In the genomic region with DNA sequence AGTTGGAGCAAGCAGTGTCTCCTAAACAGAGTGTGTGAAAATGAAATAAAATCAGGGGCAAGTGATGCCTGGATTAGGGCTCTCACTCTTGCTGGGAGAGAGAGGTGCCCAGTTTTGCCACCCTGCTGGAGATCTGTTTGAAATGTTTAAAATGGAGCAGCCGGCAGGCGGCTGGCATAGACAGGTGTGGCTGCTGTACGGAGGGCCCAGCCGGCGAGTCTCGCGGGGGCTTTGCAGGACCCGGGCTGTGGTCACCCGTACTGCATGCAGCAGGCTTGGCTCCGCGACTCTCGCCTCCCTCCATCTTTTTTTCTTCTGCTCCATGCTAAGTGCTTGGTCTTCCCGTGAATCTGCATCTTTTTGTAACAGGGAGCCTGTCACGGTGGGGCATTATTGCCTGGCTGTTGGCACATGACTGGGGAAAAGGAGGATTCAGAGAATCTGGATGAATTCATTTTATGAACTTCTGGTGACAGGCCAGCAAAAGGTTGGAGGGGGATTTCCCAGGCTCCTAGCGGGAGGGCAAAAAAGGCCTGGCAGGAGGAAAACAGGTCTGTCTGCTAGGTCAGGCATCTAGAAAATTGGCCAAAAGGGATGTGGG, we compare ENCODE assay signal across 8 cellular contexts. TPM values are rescaled to one million over a fixed set of nuclear protein-coding genes. Genes with fewer than 3 reads are reported as not detected.
A peak's percentile ranks its signal among the peaks of the same experiment; 100 is the strongest.
DNase-seq lines count a peak whose midpoint lies in the region; ATAC-seq and TF ChIP-seq lines count a peak whose summit lies in the region.

No MANE protein-coding gene starts in this region.

- H3K4me3 ChIP-seq in cardiac fibroblast (replicated peaks in 1 of 2; ENCODE audit: low read depth in 2 of 2, low read length in 2 of 2): peak overlapping the region; percentile 71 to 73
- H3K4me3 ChIP-seq in right lobe of liver: peak overlapping the region; percentile 67 to 79 (median 77)
- peak overlapping the region; percentile 71 to 100 for H3K4me3 ChIP-seq in tibial artery

- H3K36me3 Mint-ChIP-seq in CD14-positive monocyte: peaks cover 13 to 15% of the 10 kb centered on the region in 2 donors

- H3K9me3 Mint-ChIP-seq in CD14-positive monocyte: peaks cover 0 to 2% (median 0%) of the 10 kb centered on the region in 7 donors

- 58% methylated on average over 7 of the region's 15 CpGs for WGBS in right lobe of liver (ENCODE audit: insufficient coverage, low coverage, low lambda C conversion rate, missing lambda C conversion rate)

- no peak for TF ChIP-seq POLR2A in right lobe of liver (IDR thresholded peaks at IDR 0.05)

- peak overlapping the region in 2 of 7 donors; percentile 21 to 30 for H3K27ac Mint-ChIP-seq in CD14-positive monocyte

- peak overlapping the region; percentile 88 to 98 for H3K4me3 Mint-ChIP-seq in CD14-positive monocyte

- peaks cover 0 to 30% (median 3%) of the 10 kb centered on the region in 4 donors for H3K4me1 ChIP-seq in right lobe of liver
- peaks cover 0 to 22% (median 15%) of the 10 kb centered on the region in 4 donors for H3K4me1 ChIP-seq in tibial artery

- H3K27me3 Mint-ChIP-seq in CD14-positive monocyte (ENCODE audit: low read depth in 3 of 3): peaks cover 11 to 19% (median 14%) of the 10 kb centered on the region in 3 donors

- H3K9me3 ChIP-seq in KOPT-K1 (ENCODE audit: insufficient read depth, low read length, poor library complexity, severe bottlenecking) (no peaks in the 10 kb centered on the region), right lobe of liver (no peaks in the 10 kb centered on the region), tibial artery (no peaks in the 10 kb centered on the region)

- H3K27ac ChIP-seq in KOPT-K1 (ENCODE audit: low read depth, low read length, poor library complexity, severe bottlenecking) (peak overlapping the region; percentile 79), right lobe of liver (no peak overlapping the region), tibial artery (peak overlapping the region in 1 of 2 donors; percentile 75)

- intact Hi-C loops in CD14-positive monocyte (cut with micrococcal nuclease) (loop anchor here in 1 of 2 donors (10.0 kb wide), 1 partner anchor 64 kb away; no protein-coding TSS in a partner anchor), right lobe of liver (cut with DNase I) (no loop called here), tibial artery (cut with DNase I; ENCODE audit: low total_unique reads) (no loop called here)

- ATAC-seq in right lobe of liver (no peak), GM21423 (IDR thresholded peaks at IDR 0.05; ENCODE audit: unreplicated experiment) (no peak), HG02970 (IDR thresholded peaks at IDR 0.05; ENCODE audit: low FRiP score, unreplicated experiment) (no peak)

- H3K36me3 ChIP-seq in KOPT-K1 (ENCODE audit: insufficient read depth, low read length) (peaks cover 40% of the 10 kb centered on the region), right lobe of liver (no peaks in the 10 kb centered on the region), tibial artery (no peaks in the 10 kb centered on the region)

- no peak for TF ChIP-seq CTCF in CD14-positive monocyte (IDR thresholded peaks at IDR 0.05)
- TF ChIP-seq CTCF in cardiac fibroblast (IDR thresholded peaks at IDR 0.05; ENCODE audit: low read depth, low read length): no peak
- no peak for TF ChIP-seq CTCF in right lobe of liver (IDR thresholded peaks at IDR 0.05)
- no peak for TF ChIP-seq CTCF in tibial artery (IDR thresholded peaks at IDR 0.05)

- H3K4me1 Mint-ChIP-seq in CD14-positive monocyte: peaks cover 35% of the 10 kb centered on the region

- DNase-seq in CD14-positive monocyte (ENCODE audit: low spot score) (peak; percentile 45), cardiac fibroblast (ENCODE audit: low read depth in 2 of 2) (peak; percentile 22 to 46), right lobe of liver (peak in 1 of 3 donors; percentile 31), tibial artery (peak in 1 of 2 donors; percentile 25), COR-L47 (lab: John Stamatoyannopoulos, UW) (no peak)

- H3K27me3 ChIP-seq in right lobe of liver (no peaks in the 10 kb centered on the region), tibial artery (no peaks in the 10 kb centered on the region)

RNA-seq across cellular contexts. Expression of a gene that starts 1.8 kb away (rescaled TPM):
- polyA plus RNA-seq in CD14-positive monocyte: 1 to 10 TPM; 1.9 to 4.3 TPM
- total RNA-seq in right lobe of liver: 10 to 100 TPM; 10.2 to 18.8 (median 11.1) TPM

RNA-seq across cellular contexts. Expression of a gene that starts 15.7 kb away (rescaled TPM):
- 1 to 10 TPM; 6.7 to 7.8 TPM for polyA plus RNA-seq in CD14-positive monocyte
- total RNA-seq in right lobe of liver: 10 to 100 TPM; 23.2 to 69.5 (median 48.3) TPM
